ENCODE assay signal across 14 cellular contexts in the genomic region with DNA sequence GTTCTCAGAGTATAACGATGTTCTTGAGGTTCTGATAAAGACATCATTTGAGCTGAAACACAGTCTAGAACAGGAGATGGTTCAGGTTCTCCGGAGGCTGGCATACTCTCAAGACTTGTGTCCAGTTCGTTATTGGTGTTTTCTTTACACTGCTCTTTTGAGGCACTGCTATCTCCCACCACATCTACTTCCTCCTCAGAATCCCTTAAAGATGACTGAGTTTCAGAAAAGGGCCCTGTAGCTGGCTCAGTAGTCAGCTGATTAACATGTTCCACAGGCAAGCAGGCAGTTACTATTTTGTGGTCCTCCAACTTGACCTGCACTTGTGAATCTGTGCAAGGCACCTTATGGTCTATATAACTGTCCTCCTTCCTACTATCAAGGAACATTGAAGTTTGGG. TPM values are rescaled to one million over a fixed set of nuclear protein-coding genes. Genes with fewer than 3 reads are reported as not detected.
DNase-seq lines count a peak whose midpoint lies in the region; ATAC-seq and TF ChIP-seq lines count a peak whose summit lies in the region.
"Had no signal": no experiment of that assay in that cellular context is flagged by ENCODE, and none has a peak within 500 bp of the region (broad histone marks: within the 10 kb centered on the region; RNA-seq: fewer than 3 reads in every experiment).

No MANE protein-coding gene starts in this region.

- TF ChIP-seq CTCF in PC-3 (conservative IDR thresholded peaks at IDR 0.05; ENCODE audit: low read depth, low read length) (no peak), dorsolateral prefrontal cortex (IDR thresholded peaks at IDR 0.05 in 54 of 56, conservative IDR thresholded peaks at IDR 0.05 in 2 of 56; ENCODE audit: low read depth in 1 of 56, partially characterized antibody in 56 of 56) (no peak)

- peak overlapping the region; percentile 15 for H3K27ac Mint-ChIP-seq in activated T-cell treated with anti-CD3 and anti-CD28 coated beads, Interleukin-2, amount 50 U/mL, for 24 hours

- H3K36me3 Mint-ChIP-seq in activated T-cell treated with anti-CD3 and anti-CD28 coated beads, Interleukin-2, amount 50 U/mL, for 24 hours (ENCODE audit: low read depth): peaks cover 82% of the 10 kb centered on the region

- H3K9me2 ChIP-seq in PC-3 (replicated peaks; ENCODE audit: low read length): no peaks in the 10 kb centered on the region

- H3F3A ChIP-seq in PC-3 (ENCODE audit: low read length, unreplicated experiment): no peaks in the 10 kb centered on the region

- H3K9me3 Mint-ChIP-seq in activated T-cell treated with anti-CD3 and anti-CD28 coated beads, Interleukin-2, amount 50 U/mL, for 24 hours: no peaks in the 10 kb centered on the region

- no peak overlapping the region for H3K9ac ChIP-seq in PC-3 (ENCODE audit: low read length)
- H3K9ac ChIP-seq: BLaER1 had no signal

- H3K27me3 ChIP-seq in PC-3 (ENCODE audit: low read length) (no peaks in the 10 kb centered on the region), dorsolateral prefrontal cortex (no peaks in the 10 kb centered on the region)
- H3K27me3 ChIP-seq: BLaER1 had no signal

- H3K27ac ChIP-seq in PC-3 (ENCODE audit: low read length) (no peak overlapping the region), dorsolateral prefrontal cortex (peak overlapping the region in 35 of 59 donors; percentile 4 to 66 (median 38)), temporal lobe (ENCODE audit: low read depth, low read length) (peak overlapping the region; percentile 11)
- H3K27ac ChIP-seq: BLaER1 had no signal

- intact Hi-C loops in PC-3 (cut with micrococcal nuclease): no loop called here
- intact Hi-C loops in dorsolateral prefrontal cortex (cut with DNase I): no loop called here

- H3K36me3 ChIP-seq in PC-3 (ENCODE audit: low read depth, low read length): peaks cover 34% of the 10 kb centered on the region

- DNase-seq in activated T-cell treated with anti-CD3 and anti-CD28 coated beads, Interleukin-2, amount 50 U/mL, for 24 hours: no peak
- DNase-seq in activated T-cell treated with anti-CD3 and anti-CD28 coated beads, Interleukin-2, amount 50 U/mL, for 1 hour: no peak
- DNase-seq in PC-3: no peak
- DNase-seq in dorsolateral prefrontal cortex: no peak
- DNase-seq in NCI-H1417 (lab: John Stamatoyannopoulos, UW): no peak
- DNase-seq: 8988T, NCI-H1930, NCI-H2171, NCI-H774 had no signal

- peaks cover 5% of the 10 kb centered on the region for H3K4me1 Mint-ChIP-seq in activated T-cell treated with anti-CD3 and anti-CD28 coated beads, Interleukin-2, amount 50 U/mL, for 24 hours (ENCODE audit: low read depth)

- CTCF ChIA-PET in PC-3 (lab: Charles Lee): no interaction called here

- H2AFZ ChIP-seq in PC-3 (ENCODE audit: low read length): no peak overlapping the region

- no peaks in the 10 kb centered on the region for H3K79me2 ChIP-seq in PC-3 (ENCODE audit: low read length)

- no peaks in the 10 kb centered on the region for H3K4me1 ChIP-seq in PC-3 (ENCODE audit: insufficient read depth, low read length)
- H3K4me1 ChIP-seq: BLaER1 had no signal

- H3K27me3 Mint-ChIP-seq in activated T-cell treated with anti-CD3 and anti-CD28 coated beads, Interleukin-2, amount 50 U/mL, for 24 hours: no peaks in the 10 kb centered on the region

- H4K20me1 ChIP-seq in PC-3 (ENCODE audit: low read length): no peaks in the 10 kb centered on the region
- H4K20me1 ChIP-seq: BLaER1 had no signal

- H3K4me2 ChIP-seq in PC-3 (ENCODE audit: low read length): no peak overlapping the region
- H3K4me2 ChIP-seq: BLaER1 had no signal

- POLR2A ChIA-PET in PC-3 (lab: Charles Lee; ENCODE audit: unreplicated experiment): interaction anchor here (0.6 kb wide), 1 partner anchor 180 kb away, joined by 4 read pairs; no protein-coding TSS in a partner anchor

- no peak overlapping the region for H3K4me3 Mint-ChIP-seq in activated T-cell treated with anti-CD3 and anti-CD28 coated beads, Interleukin-2, amount 50 U/mL, for 24 hours

- H3K4me3 ChIP-seq in PC-3 (ENCODE audit: low read length) (no peak overlapping the region), dorsolateral prefrontal cortex (no peak overlapping the region)
- H3K4me3 ChIP-seq: BLaER1, HAP-1 had no signal

- TSS peak; percentile 18 for BruUV-seq in PC-3 (replicated peaks; lab: Mats Ljungman, UMichigan)

- H3K9me3 ChIP-seq in PC-3 (ENCODE audit: low read length): no peaks in the 10 kb centered on the region
- H3K9me3 ChIP-seq: BLaER1, HAP-1 had no signal

- no peak for ATAC-seq in PC-3
- ATAC-seq in HG03108 (IDR thresholded peaks at IDR 0.05; ENCODE audit: unreplicated experiment): no peak
- ATAC-seq in GM18520 (IDR thresholded peaks at IDR 0.05; ENCODE audit: unreplicated experiment): no peak

RNA-seq across cellular contexts. Expression of gene ZZZ3, which starts 50.2 kb away (rescaled TPM):
- total RNA-seq in PC-3 (2014; rRNA removed) (58.1 and 77.8 TPM in 2 replicates), dorsolateral prefrontal cortex (10 to 100 TPM; 52.5 to 90.5 (median 69.9) TPM), temporal lobe (94.9 TPM)
